In the genomic region with DNA sequence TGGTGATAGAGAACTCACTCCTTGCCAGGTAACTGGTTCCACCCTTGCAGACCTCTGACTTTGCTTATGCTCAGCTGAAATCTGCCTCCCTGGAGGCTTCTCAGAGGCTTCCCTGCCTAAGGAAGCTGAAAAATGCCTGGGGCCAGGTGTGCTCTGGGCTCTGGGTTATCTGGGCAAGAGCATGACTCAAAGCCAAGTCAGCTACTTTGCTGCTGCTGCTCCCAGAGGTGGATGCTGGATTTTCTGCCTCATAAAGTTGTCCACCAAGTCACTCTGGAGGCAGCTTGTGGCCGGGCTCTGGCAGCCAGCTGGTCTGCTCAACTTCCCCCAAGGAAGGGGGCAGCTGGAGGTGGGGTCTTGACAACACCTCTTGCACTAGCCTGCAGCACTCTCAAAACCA, we compare ENCODE assay signal across 19 cellular contexts.
A peak's percentile ranks its signal among the peaks of the same experiment; 100 is the strongest.
DNase-seq lines count a peak whose midpoint lies in the region; ATAC-seq and TF ChIP-seq lines count a peak whose summit lies in the region.
"Had no signal": no experiment of that assay in that cellular context is flagged by ENCODE, and none has a peak within 500 bp of the region (broad histone marks: within the 10 kb centered on the region; RNA-seq: fewer than 3 reads in every experiment).

No MANE protein-coding gene starts in this region.

- H3K4me1 ChIP-seq in right atrium auricular region = no peaks in the 10 kb centered on the region
- no peaks in the 10 kb centered on the region for H3K4me1 ChIP-seq in vagina
- H3K4me1 ChIP-seq: upper lobe of right lung had no signal

- no peaks in the 10 kb centered on the region for H3K27me3 ChIP-seq in right atrium auricular region
- no peaks in the 10 kb centered on the region for H3K27me3 ChIP-seq in vagina
- H3K27me3 ChIP-seq: upper lobe of right lung had no signal

- no peak for TF ChIP-seq CTCF in right atrium auricular region (IDR thresholded peaks at IDR 0.05)
- TF ChIP-seq CTCF in coronary artery (IDR thresholded peaks at IDR 0.05) = no peak
- no peak for TF ChIP-seq CTCF in vagina (IDR thresholded peaks at IDR 0.05)

- H3K4me3 ChIP-seq in right atrium auricular region (no peak overlapping the region), coronary artery (no peak overlapping the region), vagina (no peak overlapping the region)
- H3K4me3 ChIP-seq: upper lobe of right lung had no signal

- intact Hi-C loops in cardiac septum (cut with DNase I) (no loop called here), vagina (cut with DNase I) (no loop called here)

- no peak overlapping the region for H3K27ac ChIP-seq in right atrium auricular region
- H3K27ac ChIP-seq in coronary artery = no peak overlapping the region
- no peak overlapping the region for H3K27ac ChIP-seq in vagina
- H3K27ac ChIP-seq: upper lobe of right lung had no signal

- H3K36me3 ChIP-seq in right atrium auricular region = no peaks in the 10 kb centered on the region
- H3K36me3 ChIP-seq in vagina = no peaks in the 10 kb centered on the region
- H3K36me3 ChIP-seq: upper lobe of right lung had no signal

- no peak for ATAC-seq in HG03045 (IDR thresholded peaks at IDR 0.05; ENCODE audit: unreplicated experiment)
- ATAC-seq: activated CD4-positive, alpha-beta T cell treated with anti-CD3 and anti-CD28 coated beads for 36 hours; upper lobe of right lung had no signal

- DNase-seq in right atrium auricular region (ENCODE audit: low spot score) = peak; percentile 36
- DNase-seq in cardiac septum (ENCODE audit: low spot score) = no peak
- DNase-seq in coronary artery (ENCODE audit: low spot score) = peak; percentile 7
- DNase-seq in left kidney (ENCODE audit: low read depth, low spot score) = peak; percentile 65
- DNase-seq in vagina (ENCODE audit: extremely low spot score in 2 of 2) = peak; percentile 43 to 76
- DNase-seq in cerebellum (ENCODE audit: low spot score) = no peak
- no peak for DNase-seq in activated CD4-positive, alpha-beta T cell treated with anti-CD3 and anti-CD28 coated beads for 4 hours
- DNase-seq: activated CD4-positive, alpha-beta T cell treated with anti-CD3 and anti-CD28 coated beads for 36 hours; activated CD8-positive, alpha-beta memory T cell treated with anti-CD3 and anti-CD28 coated beads, Interleukin-2, amount 50 U/mL, for 4 hours; activated gamma-delta T cell; C1 segment of cervical spinal cord; DMS53; Karpas-422; NCI-H1436 treated with DMSO at 0.1 percent for 48 hours; NCI-H345; nephron progenitor cell; stimulated activated naive CD4-positive, alpha-beta T cell; upper lobe of right lung had no signal

- H3K9me3 ChIP-seq in right atrium auricular region = no peaks in the 10 kb centered on the region
- H3K9me3 ChIP-seq in vagina = no peaks in the 10 kb centered on the region
- H3K9me3 ChIP-seq: upper lobe of right lung had no signal

- no peak for TF ChIP-seq POLR2A in vagina (IDR thresholded peaks at IDR 0.05)

Comparison
In these comparisons a context has a peak if more than half of its experiments do, and no peak if none do; other contexts are left out.
1. DNase-seq: peak in right atrium auricular region (single experiment), coronary artery (single experiment), left kidney (single experiment) and vagina (2 of 2); none in cardiac septum (single experiment), cerebellum (single experiment) and activated CD4-positive, alpha-beta T cell treated with anti-CD3 and anti-CD28 coated beads for 4 hours (0 of 2).